Comparison of ENCODE assay signal across 16 cellular contexts in genomic region chr4:104878936-104879335, GRCh38.
"Had no signal": no experiment of that assay in that cellular context is flagged by ENCODE, and none has a peak within 500 bp of the region (broad histone marks: within the 10 kb centered on the region; RNA-seq: fewer than 3 reads in every experiment).

No MANE protein-coding gene starts in this region.

- H3K4me3 Mint-ChIP-seq: naive B cell had no signal

- H3K36me3 Mint-ChIP-seq: naive B cell had no signal

- DNase-seq: activated CD4-positive, alpha-beta T cell treated with anti-CD3 and anti-CD28 coated beads, Interleukin-2, amount 10 ng/mL, durations not matched to agents 7 days and 5 days; activated naive CD4-positive, alpha-beta T cell; adrenal gland; effector memory CD4-positive, alpha-beta T cell; mesenchymal stem cell; mucosa of descending colon; naive B cell; right lobe of liver; small intestine; stimulated activated CD4-positive, alpha-beta T cell treated with anti-CD3 and anti-CD28 coated beads, Interleukin-15, amount 100 ng/mL, for 24 hours; stimulated activated CD4-positive, alpha-beta T cell treated with anti-CD3 and anti-CD28 coated beads, Interleukin-2, amount 100 ng/mL, for 48 hours; T1000; testis; upper lobe of right lung had no signal

- H3K27ac ChIP-seq: adrenal gland, parathyroid adenoma, right lobe of liver, testis, upper lobe of right lung had no signal

- H3K27ac Mint-ChIP-seq: activated CD4-positive, alpha-beta T cell treated with anti-CD3 and anti-CD28 coated beads, Interleukin-2, amount 10 ng/mL, durations not matched to agents 7 days and 5 days; activated T-helper 1 cell treated with anti-CD3 and anti-CD28 coated beads, Interleukin-12 subunit alpha, Interleukin-12 subunit beta, Interleukin-2, Interleukin-4 antibody, amounts not matched to agents 30 ng/mL and 10 ng/mL and 1 ng/mL, durations not matched to agents 14 hours and 24 hours and 36 hours; naive B cell had no signal

- H3K9me3 ChIP-seq: adrenal gland, mucosa of descending colon, right lobe of liver, testis, upper lobe of right lung had no signal

- H3K4me1 Mint-ChIP-seq: naive B cell had no signal

- ATAC-seq: mucosa of descending colon, upper lobe of right lung had no signal

- H3K9me3 Mint-ChIP-seq: activated CD4-positive, alpha-beta T cell treated with anti-CD3 and anti-CD28 coated beads, Interleukin-2, amount 10 ng/mL, durations not matched to agents 7 days and 5 days; activated T-helper 1 cell treated with anti-CD3 and anti-CD28 coated beads, Interleukin-12 subunit alpha, Interleukin-12 subunit beta, Interleukin-2, Interleukin-4 antibody, amounts not matched to agents 30 ng/mL and 10 ng/mL and 1 ng/mL, durations not matched to agents 14 hours and 24 hours and 36 hours had no signal
